Comparison of ENCODE assay signal across 23 cellular contexts in genomic region chr15:71718116-71718910, GRCh38.
"Had no signal": no experiment of that assay in that cellular context is flagged by ENCODE, and none has a peak within 500 bp of the region (broad histone marks: within the 10 kb centered on the region; RNA-seq: fewer than 3 reads in every experiment).

No MANE protein-coding gene starts in this region.

- H3K4me1 Mint-ChIP-seq: IgD-negative memory B cell had no signal

- H3K27me3 ChIP-seq: SJSA1 had no signal

- H3K9me3 Mint-ChIP-seq: IgD-negative memory B cell had no signal

- H3K27ac Mint-ChIP-seq: IgD-negative memory B cell had no signal

- FAIRE-seq: K562, RCC 7860 had no signal

- H3K4me3 Mint-ChIP-seq: IgD-negative memory B cell had no signal

- H3K36me3 ChIP-seq: SJSA1 had no signal

- H3K36me3 Mint-ChIP-seq: IgD-negative memory B cell had no signal

- DNase-seq: Kasumi-1, MM.1S, NCI-H1092 treated with DMSO at 0.1 percent for 48 hours, NCI-H1436, NCI-H187, NCI-H2029, NCI-H2081 treated with DMSO at 0.1 percent for 48 hours, NCI-H2171, NCI-H226, NCI-H446, NCI-H510A, NCI-H524 treated with DMSO at 0.1 percent for 48 hours, NCI-H69, NCI-H774, Right ventricle myocardium superior, RPMI8226, SIG-M5 had no signal

- H3K9ac ChIP-seq: KMS-11 had no signal

- H3K27ac ChIP-seq: KMS-11, SJSA1, SK-N-MC had no signal

- H3K4me3 ChIP-seq: K562, SJSA1, SK-N-MC had no signal

- H3K9me3 ChIP-seq: SJSA1 had no signal
